Comparison of ENCODE assay signal across 17 cellular contexts in the genomic region with DNA sequence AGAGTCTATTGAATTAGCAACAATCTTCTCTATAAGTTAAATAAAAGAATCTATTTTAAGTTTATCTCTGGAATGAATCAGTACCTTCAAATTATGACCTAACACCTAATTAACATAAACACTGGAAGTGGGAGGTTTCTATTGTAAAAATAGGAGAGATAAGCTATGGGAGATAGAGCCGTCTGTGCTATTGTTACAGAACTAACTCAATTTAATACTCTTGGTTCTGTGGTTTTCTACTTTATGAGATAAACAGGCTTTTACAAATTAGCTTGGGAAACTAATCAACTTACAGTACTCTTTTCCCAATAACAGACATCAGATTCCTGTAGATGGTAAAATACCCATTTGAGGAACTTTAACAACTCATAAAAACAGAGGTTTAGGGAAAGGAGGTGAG. TPM values are rescaled to one million over a fixed set of nuclear protein-coding genes. Genes with fewer than 3 reads are reported as not detected.
DNase-seq lines count a peak whose midpoint lies in the region; ATAC-seq and TF ChIP-seq lines count a peak whose summit lies in the region.
"Had no signal": no experiment of that assay in that cellular context is flagged by ENCODE, and none has a peak within 500 bp of the region (broad histone marks: within the 10 kb centered on the region; RNA-seq: fewer than 3 reads in every experiment).

No MANE protein-coding gene starts in this region.

- H3K4me3 Mint-ChIP-seq in activated CD8-positive, alpha-beta memory T cell treated with anti-CD3 and anti-CD28 coated beads, Interleukin-2, amount 10 ng/mL, durations not matched to agents 7 days and 5 days, result no peak overlapping the region
- H3K4me3 Mint-ChIP-seq in HFFc6, result no peak overlapping the region
- H3K4me3 Mint-ChIP-seq in activated T-helper 17 cell treated with anti-CD3 and anti-CD28 coated beads, Interleukin-2, amount 50 U/mL, for 72 hours, result peak overlapping the region; percentile 66
- no peak overlapping the region for H3K4me3 Mint-ChIP-seq in natural killer cell treated with Interleukin-12 subunit alpha and Interleukin-12 subunit beta and Interleukin-15 and Interleukin-18, amount 100 ng/mL, for 72 hours

- no peak for DNase-seq in activated CD8-positive, alpha-beta memory T cell treated with anti-CD3 and anti-CD28 coated beads, Interleukin-2, amount 10 ng/mL, durations not matched to agents 7 days and 5 days
- no peak for DNase-seq in activated CD8-positive, alpha-beta memory T cell treated with anti-CD3 and anti-CD28 coated beads for 24 hours
- DNase-seq in HFFc6 (no peak), NCI-H774 (lab: John Stamatoyannopoulos, UW) (no peak), nucleus accumbens (lab: John Stamatoyannopoulos, UW) (no peak), NCI-H226 (no peak)
- DNase-seq in natural killer cell treated with Interleukin-12 subunit alpha and Interleukin-12 subunit beta and Interleukin-15 and Interleukin-18, amount 100 ng/mL, for 72 hours (ENCODE audit: low spot score), result no peak
- DNase-seq: DMS79 treated with DMSO at 0.1 percent for 48 hours, KBM-7, NCI-H1105, NCI-H1694, NCI-H2081 treated with DMSO at 0.1 percent for 48 hours, NCI-H510A, NCI-H748 treated with DMSO at 0.1 percent for 48 hours, PC-3, SIG-M5 had no signal

- H3K9me3 Mint-ChIP-seq in activated CD8-positive, alpha-beta memory T cell treated with anti-CD3 and anti-CD28 coated beads, Interleukin-2, amount 10 ng/mL, durations not matched to agents 7 days and 5 days (ENCODE audit: low read depth), result peaks cover 7% of the 10 kb centered on the region
- H3K9me3 Mint-ChIP-seq in HFFc6, result peaks cover 7% of the 10 kb centered on the region
- H3K9me3 Mint-ChIP-seq in activated T-helper 17 cell treated with anti-CD3 and anti-CD28 coated beads, Interleukin-2, amount 50 U/mL, for 72 hours, result peaks cover 5% of the 10 kb centered on the region
- no peaks in the 10 kb centered on the region for H3K9me3 Mint-ChIP-seq in natural killer cell treated with Interleukin-12 subunit alpha and Interleukin-12 subunit beta and Interleukin-15 and Interleukin-18, amount 100 ng/mL, for 72 hours

- H3K27ac Mint-ChIP-seq in activated CD8-positive, alpha-beta memory T cell treated with anti-CD3 and anti-CD28 coated beads, Interleukin-2, amount 10 ng/mL, durations not matched to agents 7 days and 5 days, result peak overlapping the region; percentile 87
- H3K27ac Mint-ChIP-seq in HFFc6, result peak overlapping the region; percentile 97; the same call in 1 of the 2 replicates
- peak overlapping the region; percentile 37 for H3K27ac Mint-ChIP-seq in activated T-helper 17 cell treated with anti-CD3 and anti-CD28 coated beads, Interleukin-2, amount 50 U/mL, for 72 hours
- H3K27ac Mint-ChIP-seq in natural killer cell treated with Interleukin-12 subunit alpha and Interleukin-12 subunit beta and Interleukin-15 and Interleukin-18, amount 100 ng/mL, for 72 hours, result peak overlapping the region; percentile 66 to 75

- no peaks in the 10 kb centered on the region for H3K27me3 Mint-ChIP-seq in activated CD8-positive, alpha-beta memory T cell treated with anti-CD3 and anti-CD28 coated beads, Interleukin-2, amount 10 ng/mL, durations not matched to agents 7 days and 5 days
- H3K27me3 Mint-ChIP-seq in HFFc6 (ENCODE audit: insufficient read depth), result no peaks in the 10 kb centered on the region
- no peaks in the 10 kb centered on the region for H3K27me3 Mint-ChIP-seq in activated T-helper 17 cell treated with anti-CD3 and anti-CD28 coated beads, Interleukin-2, amount 50 U/mL, for 72 hours
- no peaks in the 10 kb centered on the region for H3K27me3 Mint-ChIP-seq in natural killer cell treated with Interleukin-12 subunit alpha and Interleukin-12 subunit beta and Interleukin-15 and Interleukin-18, amount 100 ng/mL, for 72 hours

- no peak for ATAC-seq in activated CD8-positive, alpha-beta memory T cell treated with anti-CD3 and anti-CD28 coated beads, Interleukin-2, amount 10 ng/mL, durations not matched to agents 7 days and 5 days
- no peak for ATAC-seq in activated T-helper 17 cell treated with anti-CD3 and anti-CD28 coated beads, Interleukin-2, amount 50 U/mL, for 72 hours (replicated peaks)
- no peak for ATAC-seq in natural killer cell treated with Interleukin-12 subunit alpha and Interleukin-12 subunit beta and Interleukin-15 and Interleukin-18, amount 100 ng/mL, for 72 hours
- ATAC-seq: PC-3 had no signal

- TF ChIP-seq CTCF in HFFc6 (IDR thresholded peaks at IDR 0.05), result no peak

- CTCF ChIA-PET in activated CD8-positive, alpha-beta memory T cell treated with anti-CD3 and anti-CD28 coated beads, Interleukin-2, amount 10 ng/mL, durations not matched to agents 7 days and 5 days (lab: Charles Lee), result interaction anchor here (0.7 to 5.2 kb wide), 5 partner anchors 12 to 115 kb away, joined by 3 to 44 read pairs (median 4); no protein-coding TSS in a partner anchor

- peaks cover 38% of the 10 kb centered on the region for H3K4me1 Mint-ChIP-seq in activated CD8-positive, alpha-beta memory T cell treated with anti-CD3 and anti-CD28 coated beads, Interleukin-2, amount 10 ng/mL, durations not matched to agents 7 days and 5 days
- peaks cover 79% of the 10 kb centered on the region for H3K4me1 Mint-ChIP-seq in HFFc6 (ENCODE audit: low read depth)
- peaks cover 39% of the 10 kb centered on the region for H3K4me1 Mint-ChIP-seq in activated T-helper 17 cell treated with anti-CD3 and anti-CD28 coated beads, Interleukin-2, amount 50 U/mL, for 72 hours
- peaks cover 35 to 51% of the 10 kb centered on the region in 2 donors for H3K4me1 Mint-ChIP-seq in natural killer cell treated with Interleukin-12 subunit alpha and Interleukin-12 subunit beta and Interleukin-15 and Interleukin-18, amount 100 ng/mL, for 72 hours (ENCODE audit: low read depth in 2 of 2)

- H3K36me3 Mint-ChIP-seq in activated CD8-positive, alpha-beta memory T cell treated with anti-CD3 and anti-CD28 coated beads, Interleukin-2, amount 10 ng/mL, durations not matched to agents 7 days and 5 days, result peaks cover 73% of the 10 kb centered on the region
- H3K36me3 Mint-ChIP-seq in HFFc6 (ENCODE audit: low read depth), result peaks cover 7% of the 10 kb centered on the region
- H3K36me3 Mint-ChIP-seq in activated T-helper 17 cell treated with anti-CD3 and anti-CD28 coated beads, Interleukin-2, amount 50 U/mL, for 72 hours (ENCODE audit: low read depth), result peaks cover 67% of the 10 kb centered on the region
- H3K36me3 Mint-ChIP-seq in natural killer cell treated with Interleukin-12 subunit alpha and Interleukin-12 subunit beta and Interleukin-15 and Interleukin-18, amount 100 ng/mL, for 72 hours, result peaks cover 39% of the 10 kb centered on the region

RNA-seq across cellular contexts. Expression of gene STAT1, which starts 25.6 kb away (rescaled TPM):
- total RNA-seq in activated CD8-positive, alpha-beta memory T cell treated with anti-CD3 and anti-CD28 coated beads, Interleukin-2, amount 10 ng/mL, durations not matched to agents 7 days and 5 days, result 100 to 1,000 TPM; 385 to 515 TPM
- total RNA-seq in HFFc6 (2021; fragmentation: NEBNext Ultra II Directional; extraction: Animal tissue kit (Norgen Biotek cat#: 25700)), result 100 to 1,000 TPM in 4 of 6 experiments, 10 to 100 TPM in 2; 91.6 to 154 (median 138) TPM
- 100 to 1,000 TPM; 163 to 363 TPM for total RNA-seq in activated T-helper 17 cell treated with anti-CD3 and anti-CD28 coated beads, Interleukin-2, amount 50 U/mL, for 72 hours
- 100 to 1,000 TPM; 145 to 252 TPM for total RNA-seq in natural killer cell treated with Interleukin-12 subunit alpha and Interleukin-12 subunit beta and Interleukin-15 and Interleukin-18, amount 100 ng/mL, for 72 hours

Comparison
In these comparisons a context has a peak if more than half of its experiments do, and no peak if none do; other contexts are left out.
1. H3K27ac Mint-ChIP-seq: peak in every context shown above with its lines; median percentile 97 in HFFc6; 87 in activated CD8-positive, alpha-beta memory T cell treated with anti-CD3 and anti-CD28 coated beads, Interleukin-2, amount 10 ng/mL, durations not matched to agents 7 days and 5 days; 70 in natural killer cell treated with Interleukin-12 subunit alpha and Interleukin-12 subunit beta and Interleukin-15 and Interleukin-18, amount 100 ng/mL, for 72 hours; 37 in activated T-helper 17 cell treated with anti-CD3 and anti-CD28 coated beads, Interleukin-2, amount 50 U/mL, for 72 hours.